ENCODE assay signal across 20 cellular contexts in genomic region chr14:31566456-31566855, GRCh38.
"Had no signal": no experiment of that assay in that cellular context is flagged by ENCODE, and none has a peak within 500 bp of the region (broad histone marks: within the 10 kb centered on the region; RNA-seq: fewer than 3 reads in every experiment).

No MANE protein-coding gene starts in this region.

- H3K27me3 ChIP-seq: ovary, right atrium auricular region, right lobe of liver, spleen, suprapubic skin, tibial artery, uterus had no signal

- DNase-seq: hypothalamus; immature natural killer cell; left ventricle myocardium inferior; midbrain; mucosa of descending colon; naive thymus-derived CD4-positive, alpha-beta T cell; ovary; right lobe of liver; small intestine; spleen; stimulated activated CD4-positive, alpha-beta T cell treated with anti-CD3 and anti-CD28 coated beads, Interleukin-4, amount 100 ng/mL, for 24 hours; stimulated activated naive CD4-positive, alpha-beta T cell; tibial artery; uterus had no signal

- H3K4me1 ChIP-seq: right lobe of liver, uterus had no signal

- H3K9me3 ChIP-seq: left ventricle myocardium inferior, mucosa of descending colon, ovary, right atrium auricular region, right lobe of liver, spleen, suprapubic skin, thoracic aorta, tibial artery, uterus had no signal

- H3K36me3 ChIP-seq: ovary, right atrium auricular region, right lobe of liver, suprapubic skin, uterus had no signal

- H3K4me3 ChIP-seq: left ventricle myocardium inferior, lung, mucosa of descending colon, ovary, right atrium auricular region, right lobe of liver, spleen, suprapubic skin, thoracic aorta, tibial artery, uterus had no signal

- H3K27ac ChIP-seq: left ventricle myocardium inferior, ovary, right atrium auricular region, right lobe of liver, suprapubic skin, thoracic aorta, tibial artery, uterus had no signal

- ATAC-seq: mucosa of descending colon; naive thymus-derived CD4-positive, alpha-beta T cell; natural killer cell treated with Interleukin-12 subunit alpha and Interleukin-12 subunit beta and Interleukin-15 and Interleukin-18, amount 100 ng/mL, for 72 hours; right lobe of liver; stimulated activated effector memory CD8-positive, alpha-beta T cell treated with anti-CD3 and anti-CD28 coated beads, Interleukin-12 subunit alpha, Interleukin-12 subunit beta, amount 100 ng/mL, for 72 hours had no signal
